Comparison of ENCODE assay signal across 10 cellular contexts in the genomic region with DNA sequence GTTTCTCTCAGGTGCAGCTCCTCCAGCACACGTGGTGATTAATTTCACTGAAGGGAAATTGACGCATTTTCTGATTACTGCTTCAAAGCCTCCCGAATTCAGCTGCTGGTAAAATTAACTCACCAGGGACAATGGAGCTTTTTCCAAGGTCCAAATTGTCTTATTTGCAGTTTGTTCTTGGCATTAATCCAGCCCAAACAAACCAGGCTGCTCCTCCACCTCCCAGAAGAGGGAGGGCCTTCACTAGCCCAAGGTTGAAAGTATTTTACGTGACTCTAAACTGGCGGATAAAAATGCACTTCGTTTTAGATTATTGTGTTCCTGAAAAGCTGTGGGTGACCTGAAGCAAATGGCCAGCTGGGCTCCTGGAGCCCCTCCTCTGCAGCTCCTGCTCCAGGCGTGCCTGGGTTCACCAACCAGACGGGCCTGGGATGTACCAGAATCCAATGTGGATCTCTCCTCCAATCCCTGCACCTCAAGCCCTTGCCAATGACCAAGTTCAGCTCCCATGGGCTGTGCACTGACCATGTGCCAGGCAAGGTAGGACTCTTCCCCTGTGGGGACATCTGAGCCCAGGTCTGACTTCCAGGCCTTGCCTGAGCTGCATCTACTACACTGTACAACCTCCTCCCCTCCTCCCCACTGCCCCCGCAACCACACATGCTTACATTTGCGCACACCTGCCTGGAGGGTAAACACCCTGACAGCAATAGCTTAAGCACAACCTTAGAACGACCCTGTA.
DNase-seq lines count a peak whose midpoint lies in the region; ATAC-seq and TF ChIP-seq lines count a peak whose summit lies in the region.
"Had no signal": no experiment of that assay in that cellular context is flagged by ENCODE, and none has a peak within 500 bp of the region (broad histone marks: within the 10 kb centered on the region; RNA-seq: fewer than 3 reads in every experiment).

No MANE protein-coding gene starts in this region.

- peaks cover 10 to 16% of the 10 kb centered on the region in 2 experiments for H3K4me1 Mint-ChIP-seq in H9
- H3K4me1 Mint-ChIP-seq in chondrocyte (ENCODE audit: low read depth): peaks cover 52% of the 10 kb centered on the region
- peaks cover 46% of the 10 kb centered on the region for H3K4me1 Mint-ChIP-seq in osteocyte (ENCODE audit: unreplicated experiment)
- H3K4me1 Mint-ChIP-seq in CD8-positive, alpha-beta memory T cell: no peaks in the 10 kb centered on the region

- POLR2A ChIA-PET in CD8-positive, alpha-beta memory T cell (lab: Charles Lee): no interaction called here

- H2BK15ac ChIP-seq in H9 (ENCODE audit: low read depth, low read length): no peak overlapping the region

- H3K9me3 ChIP-seq in H9 (ENCODE audit: control insufficient read depth, low read depth, low read length): no peaks in the 10 kb centered on the region
- no peaks in the 10 kb centered on the region for H3K9me3 ChIP-seq in CD8-positive, alpha-beta memory T cell (ENCODE audit: low read length)

- H2AK5ac ChIP-seq in H9 (ENCODE audit: insufficient read length, low read length): no peak overlapping the region

- H3K36me3 Mint-ChIP-seq in H9 (ENCODE audit: insufficient read depth in 1 of 3, low read depth in 3 of 3) (peaks cover 5 to 38% (median 21%) of the 10 kb centered on the region in 3 experiments; a peak in 6 of 7 replicates), chondrocyte (ENCODE audit: low read depth) (peaks cover 17% of the 10 kb centered on the region), osteocyte (ENCODE audit: unreplicated experiment) (peaks cover 7% of the 10 kb centered on the region)
- H3K36me3 Mint-ChIP-seq in CD8-positive, alpha-beta memory T cell: peaks cover 7 to 49% (median 13%) of the 10 kb centered on the region in 3 donors

- no peak overlapping the region for H2BK12ac ChIP-seq in H9 (ENCODE audit: insufficient read length, low read depth, low read length)

- H3K9ac ChIP-seq in H9 (ENCODE audit: extremely low read depth, insufficient read length, low read length): no peak overlapping the region

- H3K4me3 ChIP-seq in CD8-positive, alpha-beta memory T cell (ENCODE audit: low read length): no peak overlapping the region

- H4K91ac ChIP-seq in H9 (ENCODE audit: insufficient read length, low read depth, low read length): no peak overlapping the region

- no peak overlapping the region for H4K5ac ChIP-seq in H9 (ENCODE audit: insufficient read length, low read depth, low read length)

- no peaks in the 10 kb centered on the region for H3K79me1 ChIP-seq in H9 (ENCODE audit: insufficient read depth, low read depth, low read length, poor library complexity, severe bottlenecking)

- no peak overlapping the region for H3K23ac ChIP-seq in H9 (ENCODE audit: insufficient read length, low read depth, low read length)

- CTCF ChIA-PET in CD8-positive, alpha-beta memory T cell (lab: Charles Lee): no interaction called here

- no peak overlapping the region for H2BK5ac ChIP-seq in H9 (ENCODE audit: insufficient read length, low read length)

- DNase-seq in H9 (no peak), NCI-H2171 (lab: John Stamatoyannopoulos, UW) (peak; percentile 35), chondrocyte (ENCODE audit: low spot score) (no peak), osteocyte (ENCODE audit: extremely low spot score, unreplicated experiment) (no peak), amniotic stem cell (lab: John Stamatoyannopoulos, UW) (no peak)
- DNase-seq in activated T-cell treated with anti-CD3 and anti-CD28 coated beads, Interleukin-2, amount 50 U/mL, for 1 hour: no peak
- DNase-seq in CD8-positive, alpha-beta memory T cell: no peak
- DNase-seq: cortex of kidney; stimulated activated CD8-positive, alpha-beta memory T cell treated with anti-CD3 and anti-CD28 coated beads, Interleukin-4, amount 100 ng/mL, for 48 hours had no signal

- WGBS in H9 (ENCODE audit: extremely low coverage, insufficient read length, low lambda C conversion rate): no CpG with 5 or more reads among the region's 11 CpGs

- ATAC-seq in HG02610 (IDR thresholded peaks at IDR 0.05; ENCODE audit: unreplicated experiment): no peak

- H3K9me3 Mint-ChIP-seq in H9 (no peaks in the 10 kb centered on the region), chondrocyte (ENCODE audit: low read depth) (no peaks in the 10 kb centered on the region), osteocyte (ENCODE audit: unreplicated experiment) (no peaks in the 10 kb centered on the region)
- no peaks in the 10 kb centered on the region for H3K9me3 Mint-ChIP-seq in CD8-positive, alpha-beta memory T cell

- no peaks in the 10 kb centered on the region for H4K20me1 ChIP-seq in H9 (ENCODE audit: control insufficient read depth, insufficient read depth, insufficient read length)

- H3K56ac ChIP-seq in H9 (ENCODE audit: insufficient read length, low read depth, low read length): no peak overlapping the region

- H2BK20ac ChIP-seq in H9 (ENCODE audit: low read depth, low read length, poor library complexity, severe bottlenecking): no peak overlapping the region

- H2AFZ ChIP-seq in H9 (ENCODE audit: low read length): no peak overlapping the region

- no peaks in the 10 kb centered on the region for H3K4me1 ChIP-seq in H9 (ENCODE audit: insufficient read depth, low read length)
- no peaks in the 10 kb centered on the region for H3K4me1 ChIP-seq in CD8-positive, alpha-beta memory T cell (ENCODE audit: insufficient read depth, low read length)

- no peak overlapping the region for H2BK120ac ChIP-seq in H9 (ENCODE audit: low read depth, low read length, poor library complexity, severe bottlenecking)

- H3K27me3 Mint-ChIP-seq in H9 (ENCODE audit: low read depth) (peaks cover 2% of the 10 kb centered on the region; the same call in 1 of the 2 replicates), chondrocyte (ENCODE audit: low read depth) (no peaks in the 10 kb centered on the region), osteocyte (ENCODE audit: unreplicated experiment) (no peaks in the 10 kb centered on the region)
- no peaks in the 10 kb centered on the region for H3K27me3 Mint-ChIP-seq in CD8-positive, alpha-beta memory T cell

- no peak overlapping the region for H3K4me2 ChIP-seq in H9 (ENCODE audit: insufficient read depth, insufficient read length, low read length)

- no peaks in the 10 kb centered on the region for H3K79me2 ChIP-seq in H9 (ENCODE audit: insufficient read depth, low read length)

- H3K36me3 ChIP-seq in CD8-positive, alpha-beta memory T cell (ENCODE audit: insufficient read depth, low read length): peaks cover 17% of the 10 kb centered on the region

- H3K27ac Mint-ChIP-seq in H9: peak overlapping the region in 2 of 3 experiments; percentile 59 to 70; a peak in 2 of 7 replicates
- peak overlapping the region; percentile 37 for H3K27ac Mint-ChIP-seq in chondrocyte (ENCODE audit: unreplicated experiment)
- H3K27ac Mint-ChIP-seq in osteocyte (ENCODE audit: unreplicated experiment): peak overlapping the region; percentile 75
- peak overlapping the region in 2 of 8 donors; percentile 11 to 38 for H3K27ac Mint-ChIP-seq in CD8-positive, alpha-beta memory T cell

- H3K18ac ChIP-seq in H9 (ENCODE audit: insufficient read length, low read depth, low read length): no peak overlapping the region

- H4K8ac ChIP-seq in H9 (replicated peaks; ENCODE audit: insufficient read length, low read depth, low read length): no peak overlapping the region

- H3K23me2 ChIP-seq in H9 (ENCODE audit: insufficient read length, low read depth, low read length, poor library complexity, severe bottlenecking): no peaks in the 10 kb centered on the region

- TF ChIP-seq CTCF in H9 (conservative IDR thresholded peaks at IDR 0.05): no peak
- no peak for TF ChIP-seq CTCF in chondrocyte (IDR thresholded peaks at IDR 0.05)
- TF ChIP-seq CTCF in osteocyte (IDR thresholded peaks at IDR 0.05): no peak

- no peaks in the 10 kb centered on the region for H3K27me3 ChIP-seq in H9 (ENCODE audit: insufficient read depth, low read length)
- no peaks in the 10 kb centered on the region for H3K27me3 ChIP-seq in CD8-positive, alpha-beta memory T cell (ENCODE audit: insufficient read depth, low read length, poor library complexity, severe bottlenecking)

- H3T11ph ChIP-seq in H9 (ENCODE audit: low read length): no peak overlapping the region

- H3K4me3 Mint-ChIP-seq in H9 (no peak overlapping the region), chondrocyte (ENCODE audit: unreplicated experiment) (peak overlapping the region; percentile 22), osteocyte (ENCODE audit: unreplicated experiment) (peak overlapping the region; percentile 16)
- H3K4me3 Mint-ChIP-seq in CD8-positive, alpha-beta memory T cell: no peak overlapping the region

- no peak overlapping the region for H3K14ac ChIP-seq in H9 (ENCODE audit: insufficient read depth, low read length)

- H3K4ac ChIP-seq in H9 (ENCODE audit: low read depth, low read length): no peak overlapping the region

- H3K27ac ChIP-seq in H9 (ENCODE audit: insufficient read length, low read depth, low read length): no peak overlapping the region
- H3K27ac ChIP-seq in CD8-positive, alpha-beta memory T cell (ENCODE audit: low read depth, low read length): no peak overlapping the region

Comparison
In these comparisons a context has a peak if more than half of its experiments do, and no peak if none do; other contexts are left out.
1. H3K4me3 Mint-ChIP-seq: peak in chondrocyte (single experiment) and osteocyte (single experiment); none in H9 (0 of 2) and CD8-positive, alpha-beta memory T cell (0 of 7).